ENCODE assay signal across 10 cellular contexts in genomic region chr6:144661101-144661806, GRCh38.
DNase-seq lines count a peak whose midpoint lies in the region; ATAC-seq and TF ChIP-seq lines count a peak whose summit lies in the region.
"Had no signal": no experiment of that assay in that cellular context is flagged by ENCODE, and none has a peak within 500 bp of the region (broad histone marks: within the 10 kb centered on the region; RNA-seq: fewer than 3 reads in every experiment).

No MANE protein-coding gene starts in this region.

- no peaks in the 10 kb centered on the region for H3K9me2 ChIP-seq in SK-N-SH

- peak; percentile 51 for DNase-seq in GM04504 (ENCODE audit: low read depth)
- peak; percentile 99 for DNase-seq in NCI-H69 (lab: John Stamatoyannopoulos, UW)
- peak; percentile 86 for DNase-seq in fibroblast of peridontal ligament (ENCODE audit: extremely low read depth)
- DNase-seq in osteoblast (ENCODE audit: insufficient read length, low spot score, missing footprints): no peak
- no peak for DNase-seq in stimulated activated CD8-positive, alpha-beta memory T cell treated with anti-CD3 and anti-CD28 coated beads, Interleukin-4, amount 100 ng/mL, for 48 hours
- DNase-seq in activated CD4-positive, alpha-beta T cell treated with anti-CD3 and anti-CD28 coated beads, Interleukin-2, amount 50 U/mL, for 4 hours: no peak
- no peak for DNase-seq in SK-N-SH
- DNase-seq: NCI-H774; stimulated activated CD4-positive, alpha-beta T cell treated with anti-CD3 and anti-CD28 coated beads, Interleukin-4, amount 100 ng/mL, for 4 hours had no signal

- no peak for TF ChIP-seq EP300 in SK-N-SH (IDR thresholded peaks at IDR 0.05; ENCODE audit: borderline replicate concordance in 1 of 2, low read depth in 1 of 2, low read length in 1 of 2)

- H3F3A ChIP-seq in SK-N-SH (replicated peaks; ENCODE audit: insufficient read depth): no peaks in the 10 kb centered on the region

- H3K36me3 ChIP-seq in osteoblast (ENCODE audit: insufficient read depth, low read length) (no peaks in the 10 kb centered on the region), SK-N-SH (replicated peaks in 1 of 2; ENCODE audit: control insufficient read depth in 1 of 2, insufficient read depth in 2 of 2, low read length in 1 of 2) (no peaks in the 10 kb centered on the region)

- H3K9me3 ChIP-seq in osteoblast (ENCODE audit: low read depth, low read length) (no peaks in the 10 kb centered on the region), SK-N-SH (no peaks in the 10 kb centered on the region)

- H3K4me2 ChIP-seq in osteoblast (ENCODE audit: insufficient read depth, low read length) (peak overlapping the region; percentile 22), SK-N-SH (no peak overlapping the region)

- no peak for ATAC-seq in GM18870 (IDR thresholded peaks at IDR 0.05; ENCODE audit: unreplicated experiment)

- peaks cover 10% of the 10 kb centered on the region for H3K4me1 ChIP-seq in osteoblast (ENCODE audit: insufficient read depth, low read length)
- peaks cover 0 to 22% of the 10 kb centered on the region in 2 experiments; a peak in 3 of 4 replicates for H3K4me1 ChIP-seq in SK-N-SH (ENCODE audit: control insufficient read depth in 1 of 2, insufficient read depth in 2 of 2, low read depth in 1 of 2, low read length in 1 of 2)

- H4K20me1 ChIP-seq in osteoblast (ENCODE audit: insufficient read depth, low read length) (peaks cover 2% of the 10 kb centered on the region), SK-N-SH (ENCODE audit: insufficient read depth) (no peaks in the 10 kb centered on the region)

- POLR2A ChIA-PET in SK-N-SH (lab: Yijun Ruan, JAX): no interaction called here

- H2AFZ ChIP-seq in osteoblast (ENCODE audit: low read length) (no peak overlapping the region), SK-N-SH (ENCODE audit: low read depth) (no peak overlapping the region)

- CTCF ChIA-PET in SK-N-SH (lab: Yijun Ruan, JAX): interaction anchor here (0.8 to 2.9 kb wide), 4 partner anchors 13 to 76 kb away, joined by 3 to 15 read pairs (median 5); no protein-coding TSS in a partner anchor

- H3K4me3 ChIP-seq in osteoblast (ENCODE audit: insufficient read depth, low read length) (no peak overlapping the region), SK-N-SH (ENCODE audit: low read depth in 2 of 2, low read length in 1 of 2) (no peak overlapping the region)

- H3K9ac ChIP-seq in SK-N-SH: no peak overlapping the region

- H3K79me2 ChIP-seq in osteoblast (ENCODE audit: insufficient read depth, low read length) (peaks cover 9% of the 10 kb centered on the region), SK-N-SH (ENCODE audit: insufficient read depth) (no peaks in the 10 kb centered on the region)

- H3K27ac ChIP-seq in osteoblast (ENCODE audit: low read depth, low read length): no peak overlapping the region
- peak overlapping the region in 1 of 2 experiments; percentile 68; a peak in 2 of 4 replicates for H3K27ac ChIP-seq in SK-N-SH (ENCODE audit: low read depth in 2 of 2, low read length in 1 of 2)

- no peak for TF ChIP-seq CTCF in osteoblast (IDR thresholded peaks at IDR 0.05; ENCODE audit: extremely low read depth, low read depth, low read length)
- no peak for TF ChIP-seq CTCF in SK-N-SH (IDR thresholded peaks at IDR 0.05)

- WGBS in SK-N-SH (ENCODE audit: low lambda C conversion rate): 60% methylated on average over 8 of the region's 8 CpGs

- no peaks in the 10 kb centered on the region for H3K27me3 ChIP-seq in osteoblast (ENCODE audit: insufficient read depth, low read length)
- H3K27me3 ChIP-seq in SK-N-SH (ENCODE audit: insufficient read depth): no peaks in the 10 kb centered on the region

- no peak for TF ChIP-seq RAD21 in SK-N-SH (IDR thresholded peaks at IDR 0.05; ENCODE audit: low read length)

TF ChIP-seq in SK-N-SH, 30 proteins besides CTCF, POLR2A, EP300 and RAD21:
- TF ChIP-seq IRF3 (IDR thresholded peaks at IDR 0.05; ENCODE audit: low read depth, low read length): no peak

Comparison
In these comparisons a context has a peak if more than half of its experiments do, and no peak if none do; other contexts are left out.
1. DNase-seq: peak in GM04504 (single experiment), NCI-H69 (single experiment) and fibroblast of peridontal ligament (single experiment); none in osteoblast (single experiment), stimulated activated CD8-positive, alpha-beta memory T cell treated with anti-CD3 and anti-CD28 coated beads, Interleukin-4, amount 100 ng/mL, for 48 hours (single experiment), activated CD4-positive, alpha-beta T cell treated with anti-CD3 and anti-CD28 coated beads, Interleukin-2, amount 50 U/mL, for 4 hours (0 of 2) and SK-N-SH (single experiment).